In genomic region chr2:128681351-128681906, GRCh38 we compare ENCODE assay signal across 22 cellular contexts.
DNase-seq lines count a peak whose midpoint lies in the region; ATAC-seq, FAIRE-seq and TF ChIP-seq lines count a peak whose summit lies in the region.
"Had no signal": no experiment of that assay in that cellular context is flagged by ENCODE, and none has a peak within 500 bp of the region (broad histone marks: within the 10 kb centered on the region; RNA-seq: fewer than 3 reads in every experiment).

No MANE protein-coding gene starts in this region.

- H2AFZ ChIP-seq in HepG2 (ENCODE audit: low read length) = no peak overlapping the region
- H2AFZ ChIP-seq: hepatocyte, parathyroid adenoma had no signal

- H3K36me3 ChIP-seq in HepG2 (replicated peaks in 1 of 2; ENCODE audit: control insufficient read depth in 1 of 2, insufficient read depth in 2 of 2, low read length in 2 of 2) (no peaks in the 10 kb centered on the region), right lobe of liver (no peaks in the 10 kb centered on the region), NT2/D1 (ENCODE audit: insufficient read depth, insufficient read length, low read length) (no peaks in the 10 kb centered on the region)
- H3K36me3 ChIP-seq: tibial artery had no signal

- no peak for TF ChIP-seq EP300 in HepG2 (IDR thresholded peaks at IDR 0.05; ENCODE audit: low read depth in 2 of 2, low read length in 2 of 2)
- TF ChIP-seq EP300 in HepG2 (CRISPR knock-in tag; IDR thresholded peaks at IDR 0.05; ENCODE audit: borderline replicate concordance) = no peak

- H3K4me1 ChIP-seq in HepG2 (ENCODE audit: insufficient read depth, low read length) (no peaks in the 10 kb centered on the region), right lobe of liver (no peaks in the 10 kb centered on the region), NT2/D1 (ENCODE audit: insufficient read depth, insufficient read length) (peaks cover 10% of the 10 kb centered on the region)
- H3K4me1 ChIP-seq: parathyroid adenoma, tibial artery had no signal

- intact Hi-C loops in HepG2 (cut with micrococcal nuclease; ENCODE audit: unreplicated experiment) (no loop called here), right lobe of liver (cut with DNase I) (no loop called here)

- POLR2A ChIA-PET in HepG2 (lab: Yijun Ruan, JAX) = no interaction called here

- ATAC-seq in HepG2 (peak; percentile 71), right lobe of liver (no peak), HG02571 (IDR thresholded peaks at IDR 0.05; ENCODE audit: unreplicated experiment) (no peak)
- ATAC-seq: naive thymus-derived CD8-positive, alpha-beta T cell had no signal

- H3K79me2 ChIP-seq in HepG2 (ENCODE audit: insufficient read depth, low read length) = no peaks in the 10 kb centered on the region
- H3K79me2 ChIP-seq: hepatocyte, parathyroid adenoma had no signal

- H3K9ac ChIP-seq in HepG2 (ENCODE audit: insufficient read depth, low read depth, low read length) = no peak overlapping the region
- H3K9ac ChIP-seq in NT2/D1 (ENCODE audit: insufficient read length, low read depth) = peak overlapping the region; percentile 45
- H3K9ac ChIP-seq: parathyroid adenoma had no signal

- TF ChIP-seq POLR2A in HepG2 (IDR thresholded peaks at IDR 0.05; ENCODE audit: insufficient read depth in 1 of 2, low read depth in 2 of 2, low read length in 2 of 2) (no peak), right lobe of liver (IDR thresholded peaks at IDR 0.05) (no peak)

- TF ChIP-seq CTCF in HepG2 (CRISPR knock-in tag; IDR thresholded peaks at IDR 0.05) (0 out of 2 replicates have a peak, but pooled peaks have one; percentile 15), right lobe of liver (IDR thresholded peaks at IDR 0.05) (no peak)

- no peak overlapping the region for H3K4me3 ChIP-seq in HepG2 (replicated peaks in 1 of 3; ENCODE audit: insufficient read depth in 1 of 3, low read depth in 2 of 3, low read length in 3 of 3)
- no peak overlapping the region for H3K4me3 ChIP-seq in right lobe of liver
- no peak overlapping the region for H3K4me3 ChIP-seq in NT2/D1 (ENCODE audit: insufficient read length, low read depth)
- H3K4me3 ChIP-seq: hepatocyte, tibial artery had no signal

- in situ Hi-C loops in HepG2 (cut with HindIII; ENCODE audit: extremely low pct_ligation_motif_present, low pct_unique_long_range_greater_than_20kb) = no loop called here

- H4K20me1 ChIP-seq in HepG2 (ENCODE audit: insufficient read depth, low read length) = no peaks in the 10 kb centered on the region

- FAIRE-seq in HepG2 (lab: Jason Lieb, UNC) = no peak

- no peak overlapping the region for H3K4me2 ChIP-seq in HepG2 (ENCODE audit: low read depth, low read length)
- H3K4me2 ChIP-seq: hepatocyte had no signal

- CTCF ChIA-PET in HepG2 (lab: Yijun Ruan, JAX; ENCODE audit: low intra/inter-chr PET ratio, low total read pairs) = no interaction called here

- WGBS in HepG2 (ENCODE audit: low lambda C conversion rate) = 53% methylated on average over 10 of the region's 10 CpGs
- 58% methylated on average over 7 of the region's 10 CpGs for WGBS in right lobe of liver (ENCODE audit: insufficient coverage, low coverage, low lambda C conversion rate, missing lambda C conversion rate)

- H3K9me3 ChIP-seq in HepG2 (ENCODE audit: low read length) = no peaks in the 10 kb centered on the region
- no peaks in the 10 kb centered on the region for H3K9me3 ChIP-seq in right lobe of liver
- H3K9me3 ChIP-seq in NT2/D1 (ENCODE audit: insufficient read depth, low read length) = no peaks in the 10 kb centered on the region
- H3K9me3 ChIP-seq: tibial artery had no signal

- BruUV-seq in HepG2 (replicated peaks; lab: Mats Ljungman, UMichigan) = no TSS peak

- H3K27ac ChIP-seq in HepG2 (ENCODE audit: extremely low read length, insufficient read depth, low read length) = no peak overlapping the region
- no peak overlapping the region for H3K27ac ChIP-seq in right lobe of liver
- H3K27ac ChIP-seq: hepatocyte, parathyroid adenoma, tibial artery had no signal

- TF ChIP-seq RAD21 in HepG2 (CRISPR knock-in tag; IDR thresholded peaks at IDR 0.05) = no peak

- H3K27me3 ChIP-seq in HepG2 (ENCODE audit: control insufficient read depth in 1 of 2, insufficient read depth in 2 of 2, low read length in 2 of 2) = peaks cover 0 to 28% of the 10 kb centered on the region in 2 experiments; a peak in 3 of 5 replicates
- no peaks in the 10 kb centered on the region for H3K27me3 ChIP-seq in right lobe of liver
- no peaks in the 10 kb centered on the region for H3K27me3 ChIP-seq in NT2/D1 (ENCODE audit: insufficient read depth, insufficient read length)
- H3K27me3 ChIP-seq: hepatocyte, tibial artery had no signal

- DNase-seq in HepG2 (ENCODE audit: low spot score) (no peak), right lobe of liver (no peak), NT2/D1 (ENCODE audit: low read depth, low spot score) (no peak), iPS-NIHi7 (ENCODE audit: extremely low spot score) (peak; percentile 68), NCI-H774 (lab: John Stamatoyannopoulos, UW) (no peak), activated gamma-delta T cell treated with Interleukin-2 at 50 U/mL for 16 hours (no peak)
- DNase-seq in activated CD4-positive, alpha-beta T cell treated with anti-CD3 and anti-CD28 coated beads, Interleukin-2, amount 50 U/mL, for 1 hour = no peak
- DNase-seq: activated CD4-positive, alpha-beta T cell treated with anti-CD3 and anti-CD28 coated beads, Interleukin-2, amount 50 U/mL, for 4 hours; activated naive CD4-positive, alpha-beta T cell treated with Interleukin-2 at 50 U/mL for 16 hours; amygdala; CD4-positive, alpha-beta memory T cell; central memory CD4-positive, alpha-beta T cell; foreskin melanocyte; kidney glomerular epithelial cell; naive thymus-derived CD8-positive, alpha-beta T cell; stimulated activated CD4-positive, alpha-beta T cell treated with anti-CD3 and anti-CD28 coated beads, Interleukin-1b, Interleukin-23, amount 100 ng/mL, for 48 hours; stimulated activated naive CD4-positive, alpha-beta T cell; T-helper 1 cell; tibial artery had no signal

TF ChIP-seq in HepG2, 621 proteins besides CTCF, POLR2A, EP300 and RAD21 (continues in another document):
- TF ChIP-seq ZNF234 (CRISPR knock-in tag; conservative IDR thresholded peaks at IDR 0.05) = no peak
- no peak for TF ChIP-seq PAXIP1 (CRISPR knock-in tag; conservative IDR thresholded peaks at IDR 0.05)
- TF ChIP-seq ZNF263 (CRISPR knock-in tag; IDR thresholded peaks at IDR 0.05) = no peak
- no peak for TF ChIP-seq MYC (CRISPR knock-in tag; IDR thresholded peaks at IDR 0.05; ENCODE audit: borderline replicate concordance)
- TF ChIP-seq AGO1 (IDR thresholded peaks at IDR 0.05; ENCODE audit: low read depth, low read length, poor library complexity, severe bottlenecking) = no peak
- no peak for TF ChIP-seq RNF219 (CRISPR knock-in tag; IDR thresholded peaks at IDR 0.05)
- TF ChIP-seq NFYC (CRISPR knock-in tag; IDR thresholded peaks at IDR 0.05) = no peak
- TF ChIP-seq BCL6 (CRISPR knock-in tag; IDR thresholded peaks at IDR 0.05) = no peak
- no peak for TF ChIP-seq ZFY (CRISPR knock-in tag; IDR thresholded peaks at IDR 0.05)
- no peak for TF ChIP-seq KDM3A (CRISPR knock-in tag; IDR thresholded peaks at IDR 0.05; ENCODE audit: low read depth)
